ENCODE assay signal across 1 cellular context in genomic region chr9:22990349-22990748, GRCh38.
TF ChIP-seq lines count a peak whose summit lies in the region.

No MANE protein-coding gene starts in this region.

TF ChIP-seq in WTC11, 78 proteins besides CTCF, POLR2A, EP300 and RAD21 (continued from another document):
- TF ChIP-seq ZMAT4 (CRISPR knock-in tag; IDR thresholded peaks at IDR 0.05) = no peak
- TF ChIP-seq NR2C2 (CRISPR knock-in tag; IDR thresholded peaks at IDR 0.05) = no peak
- TF ChIP-seq EMX1 (CRISPR knock-in tag; IDR thresholded peaks at IDR 0.05) = no peak
